In genomic region chr13:58823701-58824100, GRCh38 we compare ENCODE assay signal across 25 cellular contexts.
"Had no signal": no experiment of that assay in that cellular context is flagged by ENCODE, and none has a peak within 500 bp of the region (broad histone marks: within the 10 kb centered on the region; RNA-seq: fewer than 3 reads in every experiment).

No MANE protein-coding gene starts in this region.

- FAIRE-seq: islet of Langerhans, pancreas had no signal

- H3K27ac ChIP-seq: heart left ventricle, pancreas, psoas muscle, right lobe of liver, thyroid gland, transverse colon, upper lobe of left lung, vagina had no signal

- H3K9me3 ChIP-seq: pancreas, psoas muscle, right lobe of liver, thyroid gland, upper lobe of left lung, vagina had no signal

- H3K4me3 ChIP-seq: heart left ventricle, lung, mucosa of descending colon, pancreas, psoas muscle, right lobe of liver, smooth muscle cell, thyroid gland, transverse colon, upper lobe of left lung, vagina had no signal

- H3K27me3 ChIP-seq: heart left ventricle, pancreas, right lobe of liver, thyroid gland, transverse colon, upper lobe of left lung, vagina had no signal

- H3K4me1 ChIP-seq: heart left ventricle, pancreas, psoas muscle, right lobe of liver, thyroid gland, transverse colon, upper lobe of left lung, vagina had no signal

- H3K4me2 ChIP-seq: smooth muscle cell had no signal

- H3K36me3 ChIP-seq: heart left ventricle, pancreas, right lobe of liver, thyroid gland, transverse colon, upper lobe of left lung, vagina had no signal

- DNase-seq: heart left ventricle; hypothalamus; immature natural killer cell; mesendoderm; midbrain; mucosa of descending colon; naive thymus-derived CD4-positive, alpha-beta T cell; nucleus accumbens; psoas muscle; right lobe of liver; stimulated activated CD4-positive, alpha-beta T cell treated with anti-CD3 and anti-CD28 coated beads, Interleukin-1b, Interleukin-23, amount 100 ng/mL, for 48 hours; stimulated activated CD4-positive, alpha-beta T cell treated with anti-CD3 and anti-CD28 coated beads, Interleukin-2, amount 100 ng/mL, for 48 hours; stimulated activated CD4-positive, alpha-beta T cell treated with anti-CD3 and anti-CD28 coated beads, Interleukin-4, amount 100 ng/mL, for 4 hours; stimulated activated CD8-positive, alpha-beta memory T cell treated with anti-CD3 and anti-CD28 coated beads, Interleukin-4, amount 100 ng/mL, for 48 hours; stimulated activated naive CD4-positive, alpha-beta T cell treated with Interleukin-2 at 50 U/mL for 16 hours; stimulated activated naive CD8-positive, alpha-beta T cell treated with anti-CD3 and anti-CD28 coated beads, Interleukin-15, amount 100 ng/mL, for 72 hours; substantia nigra; thyroid gland; transverse colon had no signal
